ENCODE assay signal across 10 cellular contexts in the genomic region with DNA sequence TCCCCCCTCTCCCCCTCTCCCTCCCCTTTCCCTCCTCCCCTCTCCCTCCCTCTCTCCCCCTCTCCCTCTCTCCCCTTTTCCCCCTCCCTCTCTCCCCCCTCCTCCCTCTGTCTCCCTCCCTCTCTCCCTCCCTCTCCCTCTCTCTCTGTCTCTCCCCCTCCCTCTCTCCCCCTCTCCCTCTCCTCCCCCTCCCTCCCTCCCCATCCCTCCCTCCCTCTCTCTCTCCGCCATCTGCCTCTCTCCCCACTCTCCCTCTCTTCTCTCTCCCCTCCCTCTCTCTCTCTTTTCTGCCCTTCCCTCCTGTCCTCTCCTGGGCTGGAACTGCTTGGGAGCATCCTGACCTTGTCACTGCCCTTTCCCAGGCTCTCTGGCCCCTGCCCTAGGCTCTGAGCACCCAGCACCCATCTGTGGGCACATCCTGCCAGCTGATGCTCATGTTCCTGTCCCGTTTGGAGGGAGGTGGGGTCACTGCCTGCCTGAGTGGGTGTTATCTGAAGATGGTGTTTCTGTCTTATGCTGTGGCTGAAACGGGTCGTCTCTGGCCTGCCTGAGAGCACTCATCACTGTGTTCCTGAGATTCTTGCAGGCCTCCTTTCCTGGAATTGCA. TPM values are rescaled to one million over a fixed set of nuclear protein-coding genes. Genes with fewer than 3 reads are reported as not detected.
DNase-seq lines count a peak whose midpoint lies in the region; ATAC-seq and TF ChIP-seq lines count a peak whose summit lies in the region.
"Had no signal": no experiment of that assay in that cellular context is flagged by ENCODE, and none has a peak within 500 bp of the region (broad histone marks: within the 10 kb centered on the region; RNA-seq: fewer than 3 reads in every experiment).

No MANE protein-coding gene starts in this region.

- TF ChIP-seq CTCF in type B pancreatic cell (conservative IDR thresholded peaks at IDR 0.05) (no peak), thyroid gland (IDR thresholded peaks at IDR 0.05) (no peak)

- H3K4me1 ChIP-seq in mesodermal cell (ENCODE audit: control insufficient read depth, insufficient read depth, low read length, poor library complexity, severe bottlenecking) (peaks cover 6% of the 10 kb centered on the region), thyroid gland (no peaks in the 10 kb centered on the region)
- H3K4me1 ChIP-seq: upper lobe of right lung had no signal

- intact Hi-C loops in Right ventricle myocardium inferior (cut with DNase I): loop anchor here (5.0 kb wide), 1 partner anchor 83 kb away; a partner anchor contains a TSS
- intact Hi-C loops in left ventricle myocardium superior (cut with micrococcal nuclease): no loop called here
- intact Hi-C loops in thyroid gland (cut with DNase I): no loop called here

- H3K27ac ChIP-seq in mesodermal cell (ENCODE audit: low read depth, low read length, severe bottlenecking): peak overlapping the region; percentile 29
- H3K27ac ChIP-seq in thyroid gland: no peak overlapping the region
- H3K27ac ChIP-seq: upper lobe of right lung had no signal

- no peaks in the 10 kb centered on the region for H3K4me1 Mint-ChIP-seq in activated T-helper 17 cell treated with anti-CD3 and anti-CD28 coated beads, Interleukin-2, amount 50 U/mL, for 72 hours
- peaks cover 28% of the 10 kb centered on the region for H3K4me1 Mint-ChIP-seq in type B pancreatic cell (ENCODE audit: unreplicated experiment)

- ATAC-seq in Right ventricle myocardium inferior (no peak), left ventricle myocardium superior (no peak), HG03457 (IDR thresholded peaks at IDR 0.05; ENCODE audit: unreplicated experiment) (no peak)
- ATAC-seq in activated T-helper 17 cell treated with anti-CD3 and anti-CD28 coated beads, Interleukin-2, amount 50 U/mL, for 72 hours (replicated peaks): no peak

- 25 to 40% methylated on average over 2 of the region's 4 CpGs for WGBS in mesodermal cell (ENCODE audit: insufficient coverage in 2 of 2), 2 experiments
- WGBS in thyroid gland, 2 donors: 37 to 46% methylated on average over 3 of the region's 4 CpGs

- peak overlapping the region; percentile 93 for H3K27ac Mint-ChIP-seq in activated T-helper 17 cell treated with anti-CD3 and anti-CD28 coated beads, Interleukin-2, amount 50 U/mL, for 72 hours
- peak overlapping the region; percentile 48 for H3K27ac Mint-ChIP-seq in type B pancreatic cell
- H3K27ac Mint-ChIP-seq: endodermal cell had no signal

- no peak for TF ChIP-seq POLR2A in thyroid gland (IDR thresholded peaks at IDR 0.05)

- H3K36me3 Mint-ChIP-seq in activated T-helper 17 cell treated with anti-CD3 and anti-CD28 coated beads, Interleukin-2, amount 50 U/mL, for 72 hours (ENCODE audit: low read depth): no peaks in the 10 kb centered on the region
- H3K36me3 Mint-ChIP-seq in type B pancreatic cell: peaks cover 6% of the 10 kb centered on the region

- H3K9me3 ChIP-seq in mesodermal cell (ENCODE audit: control insufficient read depth, low read length) (no peaks in the 10 kb centered on the region), thyroid gland (no peaks in the 10 kb centered on the region)
- H3K9me3 ChIP-seq: upper lobe of right lung had no signal

- DNase-seq in Right ventricle myocardium inferior (ENCODE audit: missing footprints) (peak; percentile 42), left ventricle myocardium superior (no peak), type B pancreatic cell (ENCODE audit: extremely low spot score, unreplicated experiment) (no peak), thyroid gland (no peak), H7 (no peak)
- DNase-seq: endodermal cell, upper lobe of right lung had no signal

- H3K4me3 ChIP-seq in mesodermal cell (ENCODE audit: extremely low read depth, insufficient read depth, low read length, poor library complexity, severe bottlenecking): no peak overlapping the region
- H3K4me3 ChIP-seq in thyroid gland (replicated peaks in 1 of 3): no peak overlapping the region
- no peak overlapping the region for H3K4me3 ChIP-seq in H7 (ENCODE audit: insufficient read depth, low read depth, low read length)

- H3K4me3 Mint-ChIP-seq in activated T-helper 17 cell treated with anti-CD3 and anti-CD28 coated beads, Interleukin-2, amount 50 U/mL, for 72 hours: peak overlapping the region; percentile 85
- H3K4me3 Mint-ChIP-seq in type B pancreatic cell: no peak overlapping the region
- H3K4me3 Mint-ChIP-seq: endodermal cell had no signal

- H3K27me3 ChIP-seq in thyroid gland (no peaks in the 10 kb centered on the region), H7 (ENCODE audit: control insufficient read depth, insufficient read depth, low read length) (peaks cover 2% of the 10 kb centered on the region; the same call in 1 of the 2 replicates)

- no peaks in the 10 kb centered on the region for H3K27me3 Mint-ChIP-seq in activated T-helper 17 cell treated with anti-CD3 and anti-CD28 coated beads, Interleukin-2, amount 50 U/mL, for 72 hours
- peaks cover 31% of the 10 kb centered on the region for H3K27me3 Mint-ChIP-seq in type B pancreatic cell

- H3K36me3 ChIP-seq in mesodermal cell (ENCODE audit: control insufficient read depth, insufficient read depth, low read length) (no peaks in the 10 kb centered on the region), thyroid gland (no peaks in the 10 kb centered on the region), H7 (replicated peaks; ENCODE audit: control insufficient read depth, insufficient read depth, low read length) (no peaks in the 10 kb centered on the region)
- H3K36me3 ChIP-seq: upper lobe of right lung had no signal

- no peaks in the 10 kb centered on the region for H3K9me3 Mint-ChIP-seq in activated T-helper 17 cell treated with anti-CD3 and anti-CD28 coated beads, Interleukin-2, amount 50 U/mL, for 72 hours
- H3K9me3 Mint-ChIP-seq in type B pancreatic cell: no peaks in the 10 kb centered on the region

RNA-seq across cellular contexts. Expression of a gene that starts 10.8 kb away (rescaled TPM):
- total RNA-seq in Right ventricle myocardium inferior: 1.2 TPM
- total RNA-seq in left ventricle myocardium superior: 1.5 TPM
- under 1 TPM in 1 of 2 donors, not detected in 1; 0.24 TPM for total RNA-seq in activated T-helper 17 cell treated with anti-CD3 and anti-CD28 coated beads, Interleukin-2, amount 50 U/mL, for 72 hours
- polyA plus RNA-seq in mesodermal cell (2013, experiment 1 of 2): 2.3 TPM
- 1.3 TPM for polyA plus RNA-seq in mesodermal cell (2013, experiment 2 of 2)
- total RNA-seq in type B pancreatic cell (ENCODE audit: low replicate concordance): 26.9 and 45.0 TPM in 2 replicates
- total RNA-seq in thyroid gland: 1 to 10 TPM in 1 of 4 donors, under 1 TPM in 2, not detected in 1; 0.78 to 1.2 (median 0.94) TPM
- total RNA-seq in H7 (2014; rRNA removed; shearing (Covaris generic)): 1.6 TPM in 1 of 2 replicates, not detected in the other

RNA-seq across cellular contexts. Expression of a gene that starts 39.7 kb away (rescaled TPM):
- total RNA-seq in Right ventricle myocardium inferior (7.7 TPM), left ventricle myocardium superior (12.0 TPM), type B pancreatic cell (ENCODE audit: low replicate concordance) (18.5 and 24.7 TPM in 2 replicates), thyroid gland (1 to 10 TPM; 3.5 to 9.0 (median 5.8) TPM)
- total RNA-seq in activated T-helper 17 cell treated with anti-CD3 and anti-CD28 coated beads, Interleukin-2, amount 50 U/mL, for 72 hours: 1 to 10 TPM; 3.8 to 6.7 TPM
- polyA plus RNA-seq in mesodermal cell (2013, experiment 1 of 2): 39.8 TPM
- 31.9 TPM for polyA plus RNA-seq in mesodermal cell (2013, experiment 2 of 2)
- 35.5 and 41.5 TPM in 2 replicates for total RNA-seq in H7 (2014; rRNA removed; shearing (Covaris generic))

RNA-seq across cellular contexts. Expression of a gene that starts 46.7 kb away (rescaled TPM):
- total RNA-seq in Right ventricle myocardium inferior (254 TPM), left ventricle myocardium superior (196 TPM), type B pancreatic cell (ENCODE audit: low replicate concordance) (23.8 and 114 TPM in 2 replicates), thyroid gland (100 to 1,000 TPM in 3 of 4 donors, 10 to 100 TPM in 1; 79.4 to 191 (median 172) TPM)
- 10 to 100 TPM in 1 of 2 donors, 1 to 10 TPM in 1; 3.3 to 10.1 TPM for total RNA-seq in activated T-helper 17 cell treated with anti-CD3 and anti-CD28 coated beads, Interleukin-2, amount 50 U/mL, for 72 hours
- polyA plus RNA-seq in mesodermal cell (2013, experiment 1 of 2): 360 TPM
- polyA plus RNA-seq in mesodermal cell (2013, experiment 2 of 2): 326 TPM
- total RNA-seq in H7 (2014; rRNA removed; shearing (Covaris generic)): 127 and 143 TPM in 2 replicates

Comparison
In these comparisons a context has a peak if more than half of its experiments do, and no peak if none do; other contexts are left out.
1. RNA of a gene that starts 10.8 kb away (total RNA-seq): 26.9 to 45.0 TPM in type B pancreatic cell; 1.5 TPM in left ventricle myocardium superior (single experiment), 1.2 TPM in Right ventricle myocardium inferior (single experiment), 0.78 to 1.2 TPM in thyroid gland, 0.24 TPM in activated T-helper 17 cell treated with anti-CD3 and anti-CD28 coated beads, Interleukin-2, amount 50 U/mL, for 72 hours and 1.6 TPM in H7; every median in the first group is over 10 times any median in the second.